ENCODE assay signal across 8 cellular contexts in the genomic region with DNA sequence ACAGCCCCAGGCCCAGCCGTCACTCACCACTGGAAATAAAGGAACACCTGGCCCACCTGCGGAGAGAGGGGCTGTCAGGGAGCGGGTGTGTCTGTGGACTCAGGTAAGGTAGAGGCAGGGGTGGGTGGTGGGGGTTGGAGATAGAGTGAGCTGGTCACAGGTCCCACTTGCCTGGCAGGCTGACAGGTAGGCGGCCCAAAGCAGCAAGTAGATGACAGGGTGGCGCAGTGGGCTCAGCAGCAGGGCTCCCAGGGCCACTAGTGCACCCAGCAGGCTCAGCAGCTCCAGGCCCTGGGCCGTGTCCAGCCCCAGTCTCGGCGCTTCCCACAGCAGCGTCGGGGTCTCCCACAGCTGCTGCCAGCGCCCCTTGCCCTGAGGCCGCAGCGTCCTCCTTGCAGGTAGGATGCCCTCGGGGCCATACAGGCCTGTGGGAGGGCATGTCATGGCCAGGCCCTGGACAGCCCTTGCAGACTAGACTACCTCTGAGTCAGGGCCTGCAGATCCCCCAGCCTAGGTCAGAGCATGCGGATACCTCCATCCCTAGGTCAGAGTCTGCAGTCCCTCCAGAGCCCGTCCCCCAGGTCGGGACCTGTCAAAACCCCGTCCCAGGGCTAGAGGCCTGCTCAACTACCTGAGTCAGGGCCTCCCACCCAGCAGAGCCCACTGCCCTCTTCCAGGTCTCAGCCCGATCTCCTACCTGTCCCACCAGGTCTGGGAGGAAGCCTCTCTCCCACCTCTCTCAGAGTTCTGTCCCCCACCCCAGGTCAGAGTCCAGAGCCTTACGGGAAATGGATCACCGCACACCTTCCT. TPM values are rescaled to one million over a fixed set of nuclear protein-coding genes. Genes with fewer than 3 reads are reported as not detected.
DNase-seq lines count a peak whose midpoint lies in the region; ATAC-seq lines count a peak whose summit lies in the region.

No MANE protein-coding gene starts in this region.

- DNase-seq in stimulated activated CD4-positive, alpha-beta T cell treated with anti-CD3 and anti-CD28 coated beads, Interleukin-12 subunit alpha, Interleukin-12 subunit beta, amount 100 ng/mL, for 4 hours, result peak; percentile 13
- no peak for DNase-seq in stimulated activated CD4-positive, alpha-beta T cell treated with anti-CD3 and anti-CD28 coated beads, Interleukin-4, amount 100 ng/mL, for 1 hour
- DNase-seq in OCI-M1 (lab: John Stamatoyannopoulos, UW) (peak; percentile 33), naive B cell (no peak), hippocampal formation (lab: John Stamatoyannopoulos, UW) (no peak), NOMO-1 treated with DMSO at 0.1 percent for 48 hours (lab: John Stamatoyannopoulos, UW; ENCODE audit: unreplicated experiment) (no peak), G401 (ENCODE audit: low spot score) (no peak)
- DNase-seq in effector memory CD4-positive, alpha-beta T cell, result no peak

- peaks cover 18 to 20% (median 19%) of the 10 kb centered on the region in 3 donors for H3K4me1 Mint-ChIP-seq in naive B cell

- peak overlapping the region; percentile 86 for H3K27ac ChIP-seq in effector memory CD4-positive, alpha-beta T cell (ENCODE audit: insufficient read depth, low read length, poor library complexity, severe bottlenecking)

- in situ Hi-C loops in G401 (cut with HindIII; ENCODE audit: low sequenced_read_pairs), result no loop called here

- H3K27ac Mint-ChIP-seq in naive B cell, result peak overlapping the region; percentile 92 to 99 (median 96)

- peaks cover 33% of the 10 kb centered on the region for H3K36me3 ChIP-seq in effector memory CD4-positive, alpha-beta T cell (ENCODE audit: control insufficient read depth, insufficient read depth, low read length)

- no peaks in the 10 kb centered on the region for H3K36me3 Mint-ChIP-seq in naive B cell

- H3K27me3 Mint-ChIP-seq in naive B cell, result no peaks in the 10 kb centered on the region

- no peak for ATAC-seq in naive B cell (ENCODE audit: low read depth in 2 of 2)

- H3K4me3 ChIP-seq in effector memory CD4-positive, alpha-beta T cell (ENCODE audit: insufficient read depth, low read depth, low read length, poor library complexity, severe bottlenecking), result peak overlapping the region; percentile 95

- H3K4me1 ChIP-seq in effector memory CD4-positive, alpha-beta T cell (ENCODE audit: control insufficient read depth, insufficient read depth, low read length, poor library complexity, severe bottlenecking), result peaks cover 26% of the 10 kb centered on the region

- no peaks in the 10 kb centered on the region for H3K27me3 ChIP-seq in effector memory CD4-positive, alpha-beta T cell (replicated peaks; ENCODE audit: control insufficient read depth, insufficient read depth, low read length, poor library complexity, severe bottlenecking)

- peak overlapping the region; percentile 95 to 98 (median 96) for H3K4me3 Mint-ChIP-seq in naive B cell

- no peaks in the 10 kb centered on the region for H3K9me3 ChIP-seq in effector memory CD4-positive, alpha-beta T cell (ENCODE audit: control insufficient read depth, low read length)

- H3K9me3 Mint-ChIP-seq in naive B cell, result no peaks in the 10 kb centered on the region

RNA-seq across cellular contexts. Expression of gene LMF2, which starts 0.7 kb away (rescaled TPM):
- polyA plus RNA-seq in naive B cell (ENCODE audit: low read depth in 6 of 6), result 10 to 100 TPM in 3 of 6 donors, 1 to 10 TPM in 3; 6.4 to 20.9 (median 10.1) TPM
- 40.6 and 45.7 TPM in 2 replicates for total RNA-seq in G401 (2014; rRNA removed; shearing (Covaris generic))

RNA-seq across cellular contexts. Expression of gene NCAPH2, which starts 1.2 kb away (rescaled TPM):
- polyA plus RNA-seq in naive B cell (ENCODE audit: low read depth in 6 of 6), result 10 to 100 TPM; 33.9 to 43.3 (median 37.6) TPM
- 80.3 and 81.2 TPM in 2 replicates for total RNA-seq in G401 (2014; rRNA removed; shearing (Covaris generic))

RNA-seq across cellular contexts. Expression of gene SCO2, which starts 18.6 kb away (rescaled TPM):
- polyA plus RNA-seq in naive B cell (ENCODE audit: low read depth in 6 of 6), result 10 to 100 TPM in 3 of 6 donors, 1 to 10 TPM in 3; 2.0 to 13.9 (median 8.1) TPM
- total RNA-seq in G401 (2014; rRNA removed; shearing (Covaris generic)), result 4.9 and 6.8 TPM in 2 replicates

RNA-seq across cellular contexts. Expression of gene MIOX, which starts 20.2 kb away (rescaled TPM):
- polyA plus RNA-seq in naive B cell (ENCODE audit: low read depth in 6 of 6), result not detected
- 1.9 TPM in 1 of 2 replicates, not detected in the other for total RNA-seq in G401 (2014; rRNA removed; shearing (Covaris generic))

RNA-seq across cellular contexts. Expression of gene TYMP, which starts 23.0 kb away (rescaled TPM):
- polyA plus RNA-seq in naive B cell (ENCODE audit: low read depth in 6 of 6), result 10 to 100 TPM; 10.5 to 41.3 (median 18.0) TPM
- 3.1 and 4.4 TPM in 2 replicates for total RNA-seq in G401 (2014; rRNA removed; shearing (Covaris generic))

Comparison
In these comparisons a context has a peak if more than half of its experiments do, and no peak if none do; other contexts are left out.
1. DNase-seq: peak in stimulated activated CD4-positive, alpha-beta T cell treated with anti-CD3 and anti-CD28 coated beads, Interleukin-12 subunit alpha, Interleukin-12 subunit beta, amount 100 ng/mL, for 4 hours (single experiment) and OCI-M1 (single experiment); none in stimulated activated CD4-positive, alpha-beta T cell treated with anti-CD3 and anti-CD28 coated beads, Interleukin-4, amount 100 ng/mL, for 1 hour (single experiment), effector memory CD4-positive, alpha-beta T cell (0 of 3), naive B cell (single experiment), hippocampal formation (0 of 2), NOMO-1 treated with DMSO at 0.1 percent for 48 hours (single experiment) and G401 (single experiment).